12 cellular contexts compared by ENCODE assay signal in the genomic region with DNA sequence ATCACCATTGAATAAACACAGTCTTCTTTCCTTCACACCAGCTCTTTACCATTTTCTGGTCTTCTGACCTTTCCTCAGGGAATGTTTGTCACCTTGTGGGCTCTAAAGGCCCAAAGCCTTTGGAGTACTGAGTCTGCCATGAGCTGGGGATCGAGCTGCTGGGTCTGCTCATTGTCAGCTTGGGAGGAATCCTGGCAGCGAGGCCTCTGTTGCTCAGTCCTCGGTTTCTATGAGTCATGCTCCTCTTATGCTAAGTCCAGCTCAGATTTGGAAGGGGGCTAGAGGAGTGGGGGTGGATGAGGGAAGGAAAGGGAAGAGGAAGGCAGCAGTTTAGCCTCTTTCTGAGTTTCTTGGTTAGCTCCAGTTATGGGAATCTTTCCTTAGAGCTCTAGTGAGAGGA. TPM values are rescaled to one million over a fixed set of nuclear protein-coding genes. Genes with fewer than 3 reads are reported as not detected.
DNase-seq lines count a peak whose midpoint lies in the region; ATAC-seq and TF ChIP-seq lines count a peak whose summit lies in the region.
"Had no signal": no experiment of that assay in that cellular context is flagged by ENCODE, and none has a peak within 500 bp of the region (broad histone marks: within the 10 kb centered on the region; RNA-seq: fewer than 3 reads in every experiment).

No MANE protein-coding gene starts in this region.

- TF ChIP-seq CTCF in A673 (conservative IDR thresholded peaks at IDR 0.05; ENCODE audit: low read depth, low read length) (no peak), fibroblast of mammary gland (conservative IDR thresholded peaks at IDR 0.05; ENCODE audit: control insufficient read depth, insufficient read depth, low read depth, low read length) (no peak), mucosa of descending colon (IDR thresholded peaks at IDR 0.05) (no peak)

- POLR2A ChIA-PET in A673 (lab: Charles Lee; ENCODE audit: low non-redundant PET): no interaction called here

- H3K4me3 ChIP-seq in A673 (ENCODE audit: low read depth, low read length, poor library complexity, severe bottlenecking) (no peak overlapping the region), fibroblast of mammary gland (ENCODE audit: control insufficient read depth, low read depth, low read length) (no peak overlapping the region), mucosa of descending colon (no peak overlapping the region), SJCRH30 (no peak overlapping the region)

- DNase-seq in A673 (ENCODE audit: low spot score) (peak; percentile 19), NCI-H446 treated with DMSO at 0.1 percent for 48 hours (lab: John Stamatoyannopoulos, UW) (peak; percentile 3), fibroblast of mammary gland (ENCODE audit: low read depth) (peak; percentile 83), mucosa of descending colon (peak in 1 of 3 donors; percentile 3), NCI-H774 (lab: John Stamatoyannopoulos, UW) (no peak), SJCRH30 (no peak)
- no peak for DNase-seq in stimulated activated CD4-positive, alpha-beta T cell treated with anti-CD3 and anti-CD28 coated beads, Interleukin-15, amount 100 ng/mL, for 24 hours
- DNase-seq: central memory CD4-positive, alpha-beta T cell; glutamatergic neuron; NCI-H1048; stimulated activated naive CD8-positive, alpha-beta T cell treated with anti-CD3 and anti-CD28 coated beads, Interleukin-15, amount 100 ng/mL, for 72 hours had no signal

- CTCF ChIA-PET in A673 (lab: Charles Lee): no interaction called here

- H3K27ac ChIP-seq in A673 (ENCODE audit: low read depth, low read length, poor library complexity, severe bottlenecking) (no peak overlapping the region), SJCRH30 (no peak overlapping the region)

- H3K36me3 ChIP-seq in A673 (ENCODE audit: insufficient read depth, low read length, poor library complexity, severe bottlenecking): no peaks in the 10 kb centered on the region
- no peaks in the 10 kb centered on the region for H3K36me3 ChIP-seq in mucosa of descending colon (ENCODE audit: low read depth)
- H3K36me3 ChIP-seq in SJCRH30: no peaks in the 10 kb centered on the region

- peak; percentile 38 for ATAC-seq in mucosa of descending colon
- ATAC-seq in HG03439 (IDR thresholded peaks at IDR 0.05; ENCODE audit: unreplicated experiment): no peak
- ATAC-seq: stimulated activated naive CD8-positive, alpha-beta T cell treated with anti-CD3 and anti-CD28 coated beads, Interleukin-15, amount 100 ng/mL, for 72 hours had no signal

- H3K4me1 ChIP-seq in A673 (ENCODE audit: insufficient read depth, low read length, poor library complexity, severe bottlenecking) (no peaks in the 10 kb centered on the region), mucosa of descending colon (ENCODE audit: low read depth) (no peaks in the 10 kb centered on the region), SJCRH30 (no peaks in the 10 kb centered on the region)

- intact Hi-C loops in A673 (cut with micrococcal nuclease; ENCODE audit: unreplicated experiment) (no loop called here), mucosa of descending colon (cut with DNase I, micrococcal nuclease) (no loop called here)

- H3K9me3 ChIP-seq in A673 (ENCODE audit: low read depth, low read length, poor library complexity, severe bottlenecking): no peaks in the 10 kb centered on the region
- H3K9me3 ChIP-seq in mucosa of descending colon: no peaks in the 10 kb centered on the region
- no peaks in the 10 kb centered on the region for H3K9me3 ChIP-seq in SJCRH30 (replicated peaks)

- no peaks in the 10 kb centered on the region for H3K27me3 ChIP-seq in A673 (replicated peaks; ENCODE audit: insufficient read depth, low read depth, low read length, poor library complexity)
- no peaks in the 10 kb centered on the region for H3K27me3 ChIP-seq in SJCRH30

- BruUV-seq in A673 (replicated peaks; lab: Mats Ljungman, UMichigan): no TSS peak

RNA-seq across cellular contexts. Expression of gene NHSL2, which starts 31.1 kb away (rescaled TPM):
- total RNA-seq in A673 (2021) (0.58 and 0.66 TPM in 2 replicates), mucosa of descending colon (10 to 100 TPM in 1 of 3 donors, 1 to 10 TPM in 2; 1.2 to 11.8 (median 4.8) TPM)
- 0.02 TPM in 1 of 2 replicates, not detected in the other for total RNA-seq in SJCRH30 (2014; rRNA removed; shearing (Covaris generic))

Comparison
In these comparisons a context has a peak if more than half of its experiments do, and no peak if none do; other contexts are left out.
1. DNase-seq: peak in A673 (single experiment), NCI-H446 treated with DMSO at 0.1 percent for 48 hours (single experiment) and fibroblast of mammary gland (single experiment); none in stimulated activated CD4-positive, alpha-beta T cell treated with anti-CD3 and anti-CD28 coated beads, Interleukin-15, amount 100 ng/mL, for 24 hours (single experiment), NCI-H774 (single experiment) and SJCRH30 (0 of 2).